17 cellular contexts compared by ENCODE assay signal in the genomic region with DNA sequence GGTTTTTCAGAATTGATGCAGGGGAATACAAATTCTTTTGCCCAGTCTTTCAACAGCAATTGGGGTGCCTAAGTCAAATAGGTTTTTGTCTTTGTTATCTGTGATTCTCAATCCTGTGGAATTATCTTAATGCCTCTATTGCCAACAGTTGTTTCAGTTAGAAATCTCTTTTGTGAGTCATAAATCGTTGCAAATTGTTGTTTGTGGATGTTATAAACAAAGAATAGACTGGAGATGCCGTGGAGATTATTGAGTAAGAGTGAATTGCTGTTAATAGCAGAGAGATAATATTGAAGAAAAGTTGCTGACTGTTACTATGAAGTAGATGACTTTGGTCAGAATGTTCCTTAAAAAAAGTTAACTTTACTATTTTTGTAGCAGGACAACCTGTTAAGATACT.
"Had no signal": no experiment of that assay in that cellular context is flagged by ENCODE, and none has a peak within 500 bp of the region (broad histone marks: within the 10 kb centered on the region; RNA-seq: fewer than 3 reads in every experiment).

No MANE protein-coding gene starts in this region.

- H3K9me3 ChIP-seq: neutrophil, sigmoid colon had no signal

- H3K4me1 ChIP-seq: foreskin keratinocyte, sigmoid colon had no signal

- H3K36me3 ChIP-seq: neutrophil, sigmoid colon had no signal

- DNase-seq: cortex of kidney; dorsolateral prefrontal cortex; effector CD8-positive, alpha-beta T cell; foreskin keratinocyte; left colon; left ventricle myocardium superior; mesendoderm; naive thymus-derived CD8-positive, alpha-beta T cell; posterior cingulate gyrus; sigmoid colon; small intestine; stimulated activated CD4-positive, alpha-beta T cell treated with anti-CD3 and anti-CD28 coated beads, Interleukin-12 subunit alpha, Interleukin-12 subunit beta, amount 100 ng/mL, for 4 hours; stimulated activated CD4-positive, alpha-beta T cell treated with anti-CD3 and anti-CD28 coated beads, Interleukin-2, amount 100 ng/mL, for 48 hours; stimulated activated naive CD4-positive, alpha-beta T cell treated with Interleukin-2 at 50 U/mL for 16 hours; trophoblast cell had no signal

- H3K4me3 ChIP-seq: dorsolateral prefrontal cortex, lung, sigmoid colon had no signal

- H3K27ac ChIP-seq: dorsolateral prefrontal cortex, foreskin keratinocyte, neutrophil, sigmoid colon had no signal

- H3K27me3 ChIP-seq: dorsolateral prefrontal cortex, neutrophil, sigmoid colon had no signal

- ATAC-seq: foreskin keratinocyte; left colon; left ventricle myocardium superior; naive thymus-derived CD8-positive, alpha-beta T cell had no signal
